ENCODE assay signal across 1 cellular context in the genomic region with DNA sequence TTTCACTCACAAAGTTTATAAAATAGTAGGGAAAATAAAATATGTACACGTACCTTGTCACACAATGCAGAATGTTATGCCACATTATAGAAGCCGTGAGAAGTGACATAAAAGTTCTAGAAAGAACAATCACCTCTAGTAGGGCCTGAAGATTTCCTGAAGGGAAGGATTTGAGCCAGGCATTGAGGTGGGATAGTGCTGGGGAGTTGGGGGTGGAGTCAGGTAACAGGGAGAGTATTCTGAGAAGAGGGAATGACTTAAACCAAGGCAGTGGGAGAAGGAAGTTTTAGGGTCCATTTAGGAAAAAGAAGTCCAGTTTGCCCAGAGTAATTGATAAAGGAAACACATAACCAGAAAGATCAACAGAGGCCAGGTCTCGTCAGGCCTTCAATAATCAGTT.
TF ChIP-seq lines count a peak whose summit lies in the region.

No MANE protein-coding gene starts in this region.

TF ChIP-seq in WTC11, 78 proteins besides CTCF, POLR2A, EP300 and RAD21 (continued from another document):
- TF ChIP-seq, protein P1, sequence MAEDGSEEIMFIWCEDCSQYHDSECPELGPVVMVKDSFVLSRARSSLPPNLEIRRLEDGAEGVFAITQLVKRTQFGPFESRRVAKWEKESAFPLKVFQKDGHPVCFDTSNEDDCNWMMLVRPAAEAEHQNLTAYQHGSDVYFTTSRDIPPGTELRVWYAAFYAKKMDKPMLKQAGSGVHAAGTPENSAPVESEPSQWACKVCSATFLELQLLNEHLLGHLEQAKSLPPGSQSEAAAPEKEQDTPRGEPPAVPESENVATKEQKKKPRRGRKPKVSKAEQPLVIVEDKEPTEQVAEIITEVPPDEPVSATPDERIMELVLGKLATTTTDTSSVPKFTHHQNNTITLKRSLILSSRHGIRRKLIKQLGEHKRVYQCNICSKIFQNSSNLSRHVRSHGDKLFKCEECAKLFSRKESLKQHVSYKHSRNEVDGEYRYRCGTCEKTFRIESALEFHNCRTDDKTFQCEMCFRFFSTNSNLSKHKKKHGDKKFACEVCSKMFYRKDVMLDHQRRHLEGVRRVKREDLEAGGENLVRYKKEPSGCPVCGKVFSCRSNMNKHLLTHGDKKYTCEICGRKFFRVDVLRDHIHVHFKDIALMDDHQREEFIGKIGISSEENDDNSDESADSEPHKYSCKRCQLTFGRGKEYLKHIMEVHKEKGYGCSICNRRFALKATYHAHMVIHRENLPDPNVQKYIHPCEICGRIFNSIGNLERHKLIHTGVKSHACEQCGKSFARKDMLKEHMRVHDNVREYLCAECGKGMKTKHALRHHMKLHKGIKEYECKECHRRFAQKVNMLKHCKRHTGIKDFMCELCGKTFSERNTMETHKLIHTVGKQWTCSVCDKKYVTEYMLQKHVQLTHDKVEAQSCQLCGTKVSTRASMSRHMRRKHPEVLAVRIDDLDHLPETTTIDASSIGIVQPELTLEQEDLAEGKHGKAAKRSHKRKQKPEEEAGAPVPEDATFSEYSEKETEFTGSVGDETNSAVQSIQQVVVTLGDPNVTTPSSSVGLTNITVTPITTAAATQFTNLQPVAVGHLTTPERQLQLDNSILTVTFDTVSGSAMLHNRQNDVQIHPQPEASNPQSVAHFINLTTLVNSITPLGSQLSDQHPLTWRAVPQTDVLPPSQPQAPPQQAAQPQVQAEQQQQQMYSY (CRISPR knock-in tag; IDR thresholded peaks at IDR 0.05), result no peak
- no peak for TF ChIP-seq NFYB (CRISPR knock-in tag; conservative IDR thresholded peaks at IDR 0.05; ENCODE audit: low read depth)
- TF ChIP-seq, protein P2, sequence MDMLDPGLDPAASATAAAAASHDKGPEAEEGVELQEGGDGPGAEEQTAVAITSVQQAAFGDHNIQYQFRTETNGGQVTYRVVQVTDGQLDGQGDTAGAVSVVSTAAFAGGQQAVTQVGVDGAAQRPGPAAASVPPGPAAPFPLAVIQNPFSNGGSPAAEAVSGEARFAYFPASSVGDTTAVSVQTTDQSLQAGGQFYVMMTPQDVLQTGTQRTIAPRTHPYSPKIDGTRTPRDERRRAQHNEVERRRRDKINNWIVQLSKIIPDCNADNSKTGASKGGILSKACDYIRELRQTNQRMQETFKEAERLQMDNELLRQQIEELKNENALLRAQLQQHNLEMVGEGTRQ (CRISPR knock-in tag; IDR thresholded peaks at IDR 0.05), result no peak
- TF ChIP-seq, protein P3, sequence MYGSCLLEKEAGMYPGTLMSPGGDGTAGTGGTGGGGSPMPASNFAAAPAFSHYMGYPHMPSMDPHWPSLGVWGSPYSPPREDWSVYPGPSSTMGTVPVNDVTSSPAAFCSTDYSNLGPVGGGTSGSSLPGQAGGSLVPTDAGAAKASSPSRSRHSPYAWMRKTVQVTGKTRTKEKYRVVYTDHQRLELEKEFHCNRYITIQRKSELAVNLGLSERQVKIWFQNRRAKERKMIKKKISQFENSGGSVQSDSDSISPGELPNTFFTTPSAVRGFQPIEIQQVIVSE (CRISPR knock-in tag; IDR thresholded peaks at IDR 0.05; ENCODE audit: borderline replicate concordance), result no peak
- no peak for TF ChIP-seq ZBTB43 (CRISPR knock-in tag; IDR thresholded peaks at IDR 0.05)
- no peak for TF ChIP-seq CREM (CRISPR knock-in tag; IDR thresholded peaks at IDR 0.05)
- no peak for TF ChIP-seq NR1H2 (CRISPR knock-in tag; IDR thresholded peaks at IDR 0.05)
- no peak for TF ChIP-seq MXD4 (CRISPR knock-in tag; IDR thresholded peaks at IDR 0.05; ENCODE audit: borderline replicate concordance)
- TF ChIP-seq ATF1 (CRISPR knock-in tag; IDR thresholded peaks at IDR 0.05), result no peak
TF ChIP-seq in WTC11: peak in this region for 0.
